ENCODE assay signal across 11 cellular contexts in genomic region chr1:193417420-193417819, GRCh38.
DNase-seq lines count a peak whose midpoint lies in the region; ATAC-seq and TF ChIP-seq lines count a peak whose summit lies in the region.
"Had no signal": no experiment of that assay in that cellular context is flagged by ENCODE, and none has a peak within 500 bp of the region (broad histone marks: within the 10 kb centered on the region; RNA-seq: fewer than 3 reads in every experiment).

No MANE protein-coding gene starts in this region.

- H3K4me2 ChIP-seq in GM23248 (ENCODE audit: unreplicated experiment), result no peak overlapping the region

- no peak for TF ChIP-seq CTCF in GM10266 (IDR thresholded peaks at IDR 0.05; ENCODE audit: control insufficient read depth, insufficient read depth, low read depth, missing control alignments)

- peaks cover 11% of the 10 kb centered on the region; the same call in 1 of the 2 replicates for H3F3A ChIP-seq in GM23248 (ENCODE audit: insufficient read depth)

- no peaks in the 10 kb centered on the region for H3K9me3 ChIP-seq in GM23248 (ENCODE audit: low read depth)

- H3K27me3 ChIP-seq in GM23248 (replicated peaks; ENCODE audit: insufficient read depth), result no peaks in the 10 kb centered on the region

- H3K36me3 ChIP-seq in GM23248 (ENCODE audit: low read depth), result no peaks in the 10 kb centered on the region

- ATAC-seq in activated naive CD4-positive, alpha-beta T cell treated with anti-CD3 and anti-CD28 coated beads, Interleukin-2, amount 50 U/mL, for 72 hours, result peak; percentile 17 to 19
- ATAC-seq in memory B cell (ENCODE audit: low read depth), result peak; percentile 78
- no peak for ATAC-seq in esophagus mucosa
- no peak for ATAC-seq in HG03521 (IDR thresholded peaks at IDR 0.05; ENCODE audit: unreplicated experiment)

- H2AFZ ChIP-seq in GM23248, result peak overlapping the region; percentile 98; the same call in 1 of the 2 replicates

- H3K27ac Mint-ChIP-seq in activated naive CD4-positive, alpha-beta T cell treated with anti-CD3 and anti-CD28 coated beads, Interleukin-2, amount 50 U/mL, for 72 hours, result peak overlapping the region in 1 of 2 donors; percentile 80
- H3K27ac Mint-ChIP-seq in memory B cell, result no peak overlapping the region

- no peaks in the 10 kb centered on the region for H3K9me2 ChIP-seq in GM23248 (ENCODE audit: insufficient read depth)

- peak; percentile 35 for DNase-seq in GM23248
- peak; percentile 72 for DNase-seq in OCI-M1 (lab: John Stamatoyannopoulos, UW)
- no peak for DNase-seq in activated naive CD4-positive, alpha-beta T cell treated with anti-CD3 and anti-CD28 coated beads, Interleukin-2, amount 50 U/mL, for 72 hours (ENCODE audit: low spot score in 2 of 2)
- DNase-seq in memory B cell (ENCODE audit: low spot score in 2 of 2), result no peak
- DNase-seq in GM10266 (ENCODE audit: extremely low spot score), result no peak
- DNase-seq in AG08396 (ENCODE audit: low spot score), result no peak
- DNase-seq: caudate nucleus, left cardiac atrium, RPMI8226 had no signal

- H3K9ac ChIP-seq in GM23248, result no peak overlapping the region

- H3K79me2 ChIP-seq in GM23248 (ENCODE audit: insufficient read depth), result no peaks in the 10 kb centered on the region

- H3K4me3 Mint-ChIP-seq in memory B cell, result no peak overlapping the region

- 0 to 10% methylated on average over 1 of the region's 1 CpG for WGBS in GM23248 (ENCODE audit: low coverage in 1 of 2, low lambda C conversion rate in 2 of 2, missing lambda C conversion rate in 2 of 2), 2 experiments

- H3K4me1 Mint-ChIP-seq in memory B cell, result peaks cover 11% of the 10 kb centered on the region

- in situ Hi-C loops in GM23248 (cut with MboI), result no loop called here

- no peaks in the 10 kb centered on the region for H3K27me3 Mint-ChIP-seq in memory B cell

- peak overlapping the region; percentile 78; the same call in 1 of the 2 replicates for H3K4me3 ChIP-seq in GM23248

- H3K9me3 Mint-ChIP-seq in activated naive CD4-positive, alpha-beta T cell treated with anti-CD3 and anti-CD28 coated beads, Interleukin-2, amount 50 U/mL, for 72 hours, result peaks cover 5 to 25% of the 10 kb centered on the region in 2 donors
- H3K9me3 Mint-ChIP-seq in memory B cell, result no peaks in the 10 kb centered on the region

- H3K36me3 Mint-ChIP-seq in activated naive CD4-positive, alpha-beta T cell treated with anti-CD3 and anti-CD28 coated beads, Interleukin-2, amount 50 U/mL, for 72 hours, result peaks cover 5 to 22% of the 10 kb centered on the region in 2 donors
- no peaks in the 10 kb centered on the region for H3K36me3 Mint-ChIP-seq in memory B cell

- no peaks in the 10 kb centered on the region for H3K4me1 ChIP-seq in GM23248 (ENCODE audit: insufficient read depth)

- no peak overlapping the region for H3K27ac ChIP-seq in GM23248

- H4K20me1 ChIP-seq in GM23248 (ENCODE audit: insufficient read depth), result no peaks in the 10 kb centered on the region

Comparison
In these comparisons a context has a peak if more than half of its experiments do, and no peak if none do; other contexts are left out.
1. DNase-seq: peak in GM23248 (single experiment) and OCI-M1 (single experiment); none in activated naive CD4-positive, alpha-beta T cell treated with anti-CD3 and anti-CD28 coated beads, Interleukin-2, amount 50 U/mL, for 72 hours (0 of 2), memory B cell (0 of 2), GM10266 (single experiment) and AG08396 (single experiment).
2. ATAC-seq: peak in activated naive CD4-positive, alpha-beta T cell treated with anti-CD3 and anti-CD28 coated beads, Interleukin-2, amount 50 U/mL, for 72 hours (2 of 2) and memory B cell (single experiment); none in esophagus mucosa (single experiment) and HG03521 (single experiment).